Comparison of ENCODE assay signal across 10 cellular contexts in the genomic region with DNA sequence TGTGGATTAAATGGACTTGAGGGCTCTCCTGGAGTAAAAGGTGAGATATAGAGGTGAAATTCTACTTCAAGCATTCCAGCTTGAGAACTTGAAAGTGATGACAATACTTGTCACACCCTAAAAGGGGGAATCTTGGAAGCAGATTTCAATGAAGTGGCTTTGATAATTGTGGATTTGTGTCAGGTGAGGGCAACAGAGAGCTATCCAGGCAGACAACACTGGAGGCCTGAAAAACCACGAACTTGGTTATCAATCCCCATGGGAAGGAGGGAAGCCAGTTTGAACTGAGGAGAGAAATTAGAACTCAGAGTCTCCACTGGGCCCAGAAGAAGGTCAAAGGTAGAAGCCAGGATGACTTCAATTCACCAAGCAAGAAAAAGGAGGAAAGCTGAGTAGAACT.
A peak's percentile ranks its signal among the peaks of the same experiment; 100 is the strongest.
DNase-seq lines count a peak whose midpoint lies in the region; ATAC-seq and TF ChIP-seq lines count a peak whose summit lies in the region.
"Had no signal": no experiment of that assay in that cellular context is flagged by ENCODE, and none has a peak within 500 bp of the region (broad histone marks: within the 10 kb centered on the region; RNA-seq: fewer than 3 reads in every experiment).

No MANE protein-coding gene starts in this region.

- H3K4me3 ChIP-seq in right cardiac atrium (ENCODE audit: low read length) (no peak overlapping the region), uterus (no peak overlapping the region)

- H3K27me3 ChIP-seq in right cardiac atrium (ENCODE audit: control insufficient read depth, insufficient read depth) = no peaks in the 10 kb centered on the region
- no peaks in the 10 kb centered on the region for H3K27me3 ChIP-seq in uterus

- H3K9me3 Mint-ChIP-seq in stimulated activated memory B cell treated with anti-CD40 and anti-IgM and Interleukin-4, amounts not matched to agents 10 μg/mL and 1 μg/mL and 100 μg/mL, for 72 hours = no peaks in the 10 kb centered on the region

- H3K27me3 Mint-ChIP-seq in stimulated activated memory B cell treated with anti-CD40 and anti-IgM and Interleukin-4, amounts not matched to agents 10 μg/mL and 1 μg/mL and 100 μg/mL, for 72 hours = peaks cover 2% of the 10 kb centered on the region

- no peak overlapping the region for H3K27ac Mint-ChIP-seq in stimulated activated memory B cell treated with anti-CD40 and anti-IgM and Interleukin-4, amounts not matched to agents 10 μg/mL and 1 μg/mL and 100 μg/mL, for 72 hours

- H3K36me3 ChIP-seq in uterus = no peaks in the 10 kb centered on the region

- H3K27ac ChIP-seq in VCaP (no peak overlapping the region), right cardiac atrium (ENCODE audit: low read length) (no peak overlapping the region), uterus (no peak overlapping the region)

- intact Hi-C loops in right cardiac atrium (cut with DNase I) (loop anchor here in 1 of 4 donors (10.0 kb wide), 1 partner anchor 593 kb away; no protein-coding TSS in a partner anchor), uterus (cut with DNase I; ENCODE audit: low total_unique reads) (no loop called here)

- TF ChIP-seq POLR2A in uterus (IDR thresholded peaks at IDR 0.05) = no peak

- peak; percentile 37 for DNase-seq in ACHN
- peak; percentile 6 for DNase-seq in HK-2 (ENCODE audit: unreplicated experiment)
- DNase-seq in right cardiac atrium = no peak
- no peak for DNase-seq in uterus
- DNase-seq: activated naive CD4-positive, alpha-beta T cell; DMS79 treated with DMSO at 0.1 percent for 48 hours had no signal

- H3K36me3 Mint-ChIP-seq in stimulated activated memory B cell treated with anti-CD40 and anti-IgM and Interleukin-4, amounts not matched to agents 10 μg/mL and 1 μg/mL and 100 μg/mL, for 72 hours = no peaks in the 10 kb centered on the region

- TF ChIP-seq CTCF in VCaP (conservative IDR thresholded peaks at IDR 0.05) (peak; percentile 72), uterus (IDR thresholded peaks at IDR 0.05) (no peak)

- peak; percentile 38 to 43 for ATAC-seq in right cardiac atrium
- no peak for ATAC-seq in HG03520 (IDR thresholded peaks at IDR 0.05; ENCODE audit: unreplicated experiment)
- no peak for ATAC-seq in HG02884 (IDR thresholded peaks at IDR 0.05; ENCODE audit: unreplicated experiment)
- ATAC-seq in stimulated activated memory B cell treated with anti-CD40 and anti-IgM and Interleukin-4, amounts not matched to agents 10 μg/mL and 1 μg/mL and 100 μg/mL, for 72 hours = no peak

- in situ Hi-C loops in ACHN (cut with HindIII; ENCODE audit: low pct_ligation_motif_present, low pct_unique_long_range_greater_than_20kb, low sequenced_read_pairs) = no loop called here

- no peak overlapping the region for H3K4me3 Mint-ChIP-seq in stimulated activated memory B cell treated with anti-CD40 and anti-IgM and Interleukin-4, amounts not matched to agents 10 μg/mL and 1 μg/mL and 100 μg/mL, for 72 hours

- H3K9me3 ChIP-seq in right cardiac atrium (ENCODE audit: control insufficient read depth, low read length) = no peaks in the 10 kb centered on the region
- no peaks in the 10 kb centered on the region for H3K9me3 ChIP-seq in uterus

- 9% methylated on average over 1 of the region's 1 CpG for whole genome bisulfite sequencing in right cardiac atrium

- peaks cover 2% of the 10 kb centered on the region for H3K4me1 ChIP-seq in right cardiac atrium (ENCODE audit: control insufficient read depth, insufficient read depth, low read length)
- H3K4me1 ChIP-seq in uterus = no peaks in the 10 kb centered on the region

- H3K4me1 Mint-ChIP-seq in stimulated activated memory B cell treated with anti-CD40 and anti-IgM and Interleukin-4, amounts not matched to agents 10 μg/mL and 1 μg/mL and 100 μg/mL, for 72 hours = no peaks in the 10 kb centered on the region

Comparison
In these comparisons a context has a peak if more than half of its experiments do, and no peak if none do; other contexts are left out.
1. DNase-seq: peak in ACHN (single experiment) and HK-2 (single experiment); none in right cardiac atrium (0 of 3) and uterus (0 of 2).
2. ATAC-seq: peak in right cardiac atrium (2 of 2); none in HG03520 (single experiment), HG02884 (single experiment) and stimulated activated memory B cell treated with anti-CD40 and anti-IgM and Interleukin-4, amounts not matched to agents 10 μg/mL and 1 μg/mL and 100 μg/mL, for 72 hours (single experiment).